7 cellular contexts compared by ENCODE assay signal in the genomic region with DNA sequence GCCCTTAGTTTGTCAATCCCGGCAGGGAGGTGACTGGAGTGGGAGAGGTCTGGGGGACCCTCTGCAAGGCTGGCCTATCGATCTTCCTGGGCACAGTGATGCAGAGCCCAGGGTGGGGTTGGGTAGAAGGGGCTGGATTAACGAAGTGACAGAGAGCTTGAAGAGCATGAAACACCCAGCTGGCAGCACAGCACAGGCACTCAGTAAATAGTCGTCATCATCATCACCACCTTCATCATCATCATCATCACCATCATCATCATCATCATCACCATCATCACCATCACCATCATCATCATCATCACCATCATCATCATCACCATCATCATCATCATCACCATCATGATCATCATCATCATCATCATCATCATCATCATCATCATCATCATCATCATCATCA. TPM values are rescaled to one million over a fixed set of nuclear protein-coding genes. Genes with fewer than 3 reads are reported as not detected.
DNase-seq lines count a peak whose midpoint lies in the region; ATAC-seq, FAIRE-seq and TF ChIP-seq lines count a peak whose summit lies in the region.
"Not testable (repeated sequence)": the region's sequence is repeated elsewhere in the genome, so short reads cannot be mapped to it uniquely, and the experiment has no call there.

No MANE protein-coding gene starts in this region.

- not testable (repeated sequence) for BruUV-seq in K562 (replicated peaks; lab: Mats Ljungman, UMichigan)

- not testable (repeated sequence) for ATAC-seq in K562

- WGBS in K562 (ENCODE audit: insufficient coverage, low coverage, missing lambda C conversion rate): 0% methylated on average over 4 of the region's 4 CpGs
- 85% methylated on average over 4 of the region's 4 CpGs; no CpG with 5 or more reads in 1 of the 2 experiments for WGBS in H1 (ENCODE audit: extremely low coverage in 1 of 2, insufficient coverage in 1 of 2, insufficient read length in 1 of 2, insufficient replicate concordance in 2 of 2, low coverage in 1 of 2, low lambda C conversion rate in 2 of 2, missing lambda C conversion rate in 1 of 2), 2 experiments
- WGBS in neuronal stem cell (ENCODE audit: extremely low coverage in 2 of 2, insufficient read length in 2 of 2, insufficient replicate concordance in 1 of 2), 2 donors: no CpG with 5 or more reads among the region's 4 CpGs
- 83 to 98% (median 88%) methylated on average over 4 of the region's 4 CpGs for WGBS in spleen, 5 donors

- not testable (repeated sequence) for H4K5ac ChIP-seq in H1 (ENCODE audit: insufficient read length, low read depth, low read length)

- H3K4me2 ChIP-seq in BLaER1: peak overlapping the region; percentile 66
- not testable (repeated sequence) for H3K4me2 ChIP-seq in K562 (ENCODE audit: insufficient read depth, low read length); H1 (ENCODE audit: insufficient read depth in 1 of 2, low read depth in 2 of 2, low read length in 2 of 2); neuronal stem cell (ENCODE audit: insufficient read depth, low read length, poor library complexity, severe bottlenecking)

- not testable (repeated sequence) for H3K4me3 ChIP-seq in BLaER1; K562; H1 (ENCODE audit: extremely low read depth in 1 of 4, insufficient read depth in 2 of 4, low read depth in 3 of 4, low read length in 4 of 4); neuronal stem cell (ENCODE audit: low read length in 2 of 2); spleen

- not testable (repeated sequence) for H2BK120ac ChIP-seq in H1 (replicated peaks; ENCODE audit: low read depth, low read length); neuronal stem cell (ENCODE audit: low read depth, low read length)

- H2AK5ac ChIP-seq in H1 (ENCODE audit: low read depth, low read length); neuronal stem cell (ENCODE audit: low read depth, low read length): not testable (repeated sequence)

- H3K9me3 ChIP-seq in BLaER1; K562 (replicated peaks; ENCODE audit: control insufficient read depth, insufficient read depth, low read depth, low read length); H1 (ENCODE audit: insufficient read depth in 2 of 2, low read depth in 1 of 2, low read length in 1 of 2); neuronal stem cell (replicated peaks in 1 of 2; ENCODE audit: control insufficient read depth in 2 of 2, insufficient read depth in 1 of 2, low read depth in 1 of 2, low read length in 2 of 2); spleen: not testable (repeated sequence)

- POLR2A ChIA-PET in K562 (lab: Yijun Ruan, JAX): interaction anchor here (0.5 kb wide), 1 partner anchor 122 kb away, joined by 3 read pairs; no protein-coding TSS in a partner anchor
- POLR2A ChIA-PET in H1 (lab: Charles Lee; ENCODE audit: partially characterized antibody): interaction anchor here (1.1 kb wide), 1 partner anchor 24 kb away, joined by 3 read pairs; no protein-coding TSS in a partner anchor

- not testable (repeated sequence) for H3K9ac ChIP-seq in BLaER1; K562 (ENCODE audit: insufficient read depth in 1 of 2, low read depth in 2 of 2, low read length in 2 of 2); H1 (replicated peaks in 1 of 4; ENCODE audit: extremely low read depth in 1 of 4, low read depth in 3 of 4, low read length in 3 of 4); neuronal stem cell (ENCODE audit: low read depth, low read length, poor library complexity)

- TF ChIP-seq CTCF in GM13976 (IDR thresholded peaks at IDR 0.05; ENCODE audit: borderline replicate concordance, control extremely low read depth, extremely low read depth, insufficient read depth, missing control alignments); K562 (IDR thresholded peaks at IDR 0.05 in 2 of 3, conservative IDR thresholded peaks at IDR 0.05 in 1 of 3; ENCODE audit: insufficient read depth in 2 of 3, low read depth in 1 of 3, low read length in 3 of 3); H1 (IDR thresholded peaks at IDR 0.05; ENCODE audit: control extremely low read depth in 1 of 3, insufficient read depth in 1 of 3, low read depth in 1 of 3, low read length in 3 of 3); spleen (IDR thresholded peaks at IDR 0.05 in 8 of 11, conservative IDR thresholded peaks at IDR 0.05 in 3 of 11): not testable (repeated sequence)

- DNase-seq in GM13976 (ENCODE audit: low spot score): peak; percentile 12
- not testable (repeated sequence) for DNase-seq in HTR-8/SVneo (ENCODE audit: insufficient read length, low spot score); K562 (ENCODE audit: extremely low read depth in 1 of 4, low spot score in 3 of 4); H1 (ENCODE audit: low read depth in 1 of 2, low spot score in 2 of 2); neuronal stem cell (ENCODE audit: low spot score)
- DNase-seq in spleen: peak; percentile 28

- H4K8ac ChIP-seq in H1 (ENCODE audit: extremely low read depth, insufficient read depth, low read length); neuronal stem cell (ENCODE audit: low read depth, low read length): not testable (repeated sequence)

- not testable (repeated sequence) for H3K27ac ChIP-seq in BLaER1; K562 (ENCODE audit: extremely low read depth, low read depth, low read length); H1 (ENCODE audit: low read depth, low read length); neuronal stem cell (replicated peaks; ENCODE audit: low read length); spleen

- not testable (repeated sequence) for H3K14ac ChIP-seq in H1 (ENCODE audit: insufficient read length); neuronal stem cell (ENCODE audit: low read length)

- not testable (repeated sequence) for H3K23me2 ChIP-seq in H1 (ENCODE audit: low read depth, low read length)

- H3K79me1 ChIP-seq in H1 (ENCODE audit: low read depth, low read length); neuronal stem cell (ENCODE audit: low read depth, low read length): not testable (repeated sequence)

- TF ChIP-seq RAD21 in K562 (CRISPR knock-in tag; conservative IDR thresholded peaks at IDR 0.05 in 1 of 2, IDR thresholded peaks at IDR 0.05 in 1 of 2); H1 (IDR thresholded peaks at IDR 0.05 in 1 of 2, conservative IDR thresholded peaks at IDR 0.05 in 1 of 2; ENCODE audit: low read depth in 2 of 2, low read length in 2 of 2): not testable (repeated sequence)

- not testable (repeated sequence) for H2AFZ ChIP-seq in K562 (ENCODE audit: low read depth, low read length); H1 (ENCODE audit: low read length); neuronal stem cell (ENCODE audit: low read length)

- H2BK5ac ChIP-seq in H1 (ENCODE audit: low read depth, low read length); neuronal stem cell (ENCODE audit: low read length): not testable (repeated sequence)

- not testable (repeated sequence) for H4K20me1 ChIP-seq in BLaER1; H1 (replicated peaks in 1 of 2; ENCODE audit: control insufficient read depth in 1 of 2, insufficient read depth in 2 of 2, low read length in 2 of 2)
- peaks cover 10% of the 10 kb centered on the region for H4K20me1 ChIP-seq in K562 (replicated peaks; ENCODE audit: control insufficient read depth, insufficient read depth, low read length)

- H3K4me1 ChIP-seq in BLaER1: peaks cover 15% of the 10 kb centered on the region
- not testable (repeated sequence) for H3K4me1 ChIP-seq in K562 (replicated peaks in 1 of 2; ENCODE audit: control insufficient read depth in 2 of 2, insufficient read depth in 2 of 2, low read length in 2 of 2); H1 (replicated peaks in 1 of 4; ENCODE audit: control insufficient read depth in 3 of 4, insufficient read depth in 4 of 4, low read length in 3 of 4); neuronal stem cell (ENCODE audit: control insufficient read depth in 2 of 2, insufficient read depth in 1 of 2, low read depth in 1 of 2, low read length in 2 of 2)
- H3K4me1 ChIP-seq in spleen: peaks cover 0 to 13% (median 5%) of the 10 kb centered on the region in 6 donors

- peak overlapping the region; percentile 2 for H3K56ac ChIP-seq in H1 (replicated peaks; ENCODE audit: insufficient read length, low read depth, low read length)

- not testable (repeated sequence) for H3K27me3 ChIP-seq in BLaER1; H1 (replicated peaks in 1 of 4; ENCODE audit: control insufficient read depth in 3 of 4, extremely low read depth in 1 of 4, insufficient read depth in 3 of 4, low read length in 3 of 4)
- H3K27me3 ChIP-seq in K562 (ENCODE audit: control insufficient read depth in 2 of 2, insufficient read depth in 2 of 2, low read length in 2 of 2) (peaks cover 24 to 44% of the 10 kb centered on the region in 2 experiments; a peak in 4 of 5 replicates), neuronal stem cell (ENCODE audit: control insufficient read depth in 3 of 3, insufficient read depth in 3 of 3, low read depth in 1 of 3, low read length in 3 of 3) (peaks cover 0 to 22% (median 0%) of the 10 kb centered on the region in 3 experiments), spleen (replicated peaks in 1 of 7) (peaks cover 0 to 65% (median 12%) of the 10 kb centered on the region in 7 donors)

- H3K23ac ChIP-seq in H1 (ENCODE audit: insufficient read length); neuronal stem cell (ENCODE audit: low read depth, low read length, poor library complexity): not testable (repeated sequence)

- CTCF ChIA-PET in K562 (lab: Yijun Ruan, JAX; ENCODE audit: low intra/inter-chr PET ratio): not testable (repeated sequence)
- CTCF ChIA-PET in H1 (lab: Charles Lee; ENCODE audit: partially characterized antibody): interaction anchor here (1.4 to 6.7 kb wide), 2 partner anchors 23 to 58 kb away, joined by 5 to 36 read pairs; no protein-coding TSS in a partner anchor

- in situ Hi-C loops in GM13976 (cut with MboI; ENCODE audit: low sequenced_read_pairs, unreplicated experiment); K562 (cut with MboI): not testable (repeated sequence)

- not testable (repeated sequence) for H3K4ac ChIP-seq in H1 (replicated peaks; ENCODE audit: insufficient read length, low read depth, low read length); neuronal stem cell (ENCODE audit: low read length)

- peak; percentile 57 for FAIRE-seq in HTR-8/SVneo (lab: Jason Lieb, UNC)
- not testable (repeated sequence) for FAIRE-seq in K562 (lab: Jason Lieb, UNC); H1 (lab: Jason Lieb, UNC)

- H3K9me1 ChIP-seq in K562 (ENCODE audit: control insufficient read depth, insufficient read depth, low read length): not testable (repeated sequence)

- TF ChIP-seq EP300 in K562 (IDR thresholded peaks at IDR 0.05; ENCODE audit: low read length); H1 (IDR thresholded peaks at IDR 0.05; ENCODE audit: borderline replicate concordance in 1 of 2, low read depth in 2 of 2, low read length in 2 of 2): not testable (repeated sequence)

- H2BK12ac ChIP-seq in H1 (ENCODE audit: low read depth, low read length); neuronal stem cell (ENCODE audit: low read length): not testable (repeated sequence)

- H3K79me2 ChIP-seq in K562 (ENCODE audit: control insufficient read depth, insufficient read depth, low read length); H1 (ENCODE audit: control insufficient read depth in 1 of 2, insufficient read depth in 2 of 2, low read length in 2 of 2): not testable (repeated sequence)

- not testable (repeated sequence) for H3K18ac ChIP-seq in H1 (ENCODE audit: extremely low read depth, low read length); neuronal stem cell (ENCODE audit: low read length)

- H2BK20ac ChIP-seq in H1 (ENCODE audit: low read length): not testable (repeated sequence)

- not testable (repeated sequence) for H2BK15ac ChIP-seq in H1 (ENCODE audit: low read length)
- peak overlapping the region; percentile 9 for H2BK15ac ChIP-seq in neuronal stem cell (ENCODE audit: low read length)

- not testable (repeated sequence) for TF ChIP-seq POLR2A in K562 (conservative IDR thresholded peaks at IDR 0.05); H1 (IDR thresholded peaks at IDR 0.05; ENCODE audit: control extremely low read depth in 1 of 2, low read depth in 2 of 2, low read length in 2 of 2); spleen (IDR thresholded peaks at IDR 0.05)

- intact Hi-C loops in K562 (cut with micrococcal nuclease); spleen (cut with DNase I; ENCODE audit: low total_unique reads): not testable (repeated sequence)

- H3K36me3 ChIP-seq in BLaER1; K562 (ENCODE audit: control insufficient read depth, insufficient read depth, low read length); H1 (ENCODE audit: control insufficient read depth in 2 of 4, insufficient read depth in 4 of 4, low read length in 3 of 4); neuronal stem cell (replicated peaks in 1 of 2; ENCODE audit: control insufficient read depth in 2 of 2, insufficient read depth in 2 of 2, low read length in 2 of 2); spleen: not testable (repeated sequence)

- not testable (repeated sequence) for H4K91ac ChIP-seq in H1 (replicated peaks; ENCODE audit: insufficient read length, low read length); neuronal stem cell (ENCODE audit: low read depth, low read length, poor library complexity)

RNA-seq across cellular contexts. Expression of a gene that starts 54.2 kb away (rescaled TPM):
- total RNA-seq in K562 (2011; cell fraction: chromatin; rRNA removed; ENCODE audit: low replicate concordance): 13.6 and 28.0 TPM in 2 replicates
- total RNA-seq in K562 (2011; cell fraction: nucleolus; rRNA removed): 26.3 and 29.6 TPM in 2 replicates
- 11.0 and 15.7 TPM in 2 replicates for total RNA-seq in K562 (2011; cell fraction: nucleoplasm; rRNA removed)
- 42.3 and 42.4 TPM in 2 replicates for total RNA-seq in K562 (2014; rRNA removed)
- 4.4 and 4.7 TPM in 2 replicates for total RNA-seq in K562 (2014; rRNA removed; fragmentation: Illumina TruSeq; extraction: Trizol)
- total RNA-seq in K562 (2015; rRNA removed; fragmentation: Illumina TruSeq; extraction: Trizol): 13.5 and 14.7 TPM in 2 replicates
- 48.5 and 50.5 TPM in 2 replicates for total RNA-seq in K562 (2021)
- polyA plus RNA-seq in K562 (2011; rRNA removed): 7.8 and 13.5 TPM in 2 replicates
- 12.6 and 29.1 TPM in 2 replicates for polyA plus RNA-seq in K562 (2011; cell fraction: cytosol; rRNA removed)
- 23.9 and 38.8 TPM in 2 replicates for polyA plus RNA-seq in K562 (2011; cell fraction: nucleus; rRNA removed)
- 22.9 and 60.2 TPM in 2 replicates for polyA plus RNA-seq in K562 (2012)
- 10.0 and 16.4 TPM in 2 replicates for polyA plus RNA-seq in K562 (2014; fragmentation: Illumina TruSeq; extraction: Trizol)
- 1 to 10 TPM in 1 of 2 experiments, under 1 TPM in 1; 0.98 to 1.1 TPM for polyA plus RNA-seq in K562 (2014; fragmentation: Nextera tagmentation; extraction: Ambion mirVana)
- 34.8 and 40.7 TPM in 2 replicates for polyA plus RNA-seq in K562 (2014; rRNA removed)
- polyA minus RNA-seq in K562 (2011; rRNA and poly(A)+ RNA removed): 7.2 and 7.6 TPM in 2 replicates
- 18.7 and 24.1 TPM in 2 replicates for polyA minus RNA-seq in K562 (2011; cell fraction: cytosol; rRNA and poly(A)+ RNA removed)
- polyA minus RNA-seq in K562 (2011; cell fraction: nucleus; rRNA and poly(A)+ RNA removed): 12.4 and 16.4 TPM in 2 replicates
- 3.2 and 4.0 TPM in 2 replicates for total RNA-seq in H1 (2021; fragmentation: NEBNext Ultra II Directional; extraction: Animal tissue kit (Norgen Biotek cat#: 25700))
- 1.8 and 3.6 TPM in 2 replicates for polyA plus RNA-seq in H1 (2011; rRNA removed)
- polyA plus RNA-seq in H1 (2011; cell fraction: cytosol; rRNA removed): 3.5 TPM
- polyA plus RNA-seq in H1 (2011; cell fraction: nucleus; rRNA removed): 5.3 TPM
- 0.79 to 2.9 TPM (median 2.4 TPM) in 4 replicates for polyA plus RNA-seq in H1 (2012, experiment 1 of 2)
- 1.8 TPM for polyA plus RNA-seq in H1 (2012, experiment 2 of 2)
- 2.0 TPM for polyA plus RNA-seq in H1 (2013, experiment 1 of 2)
- 1.9 TPM for polyA plus RNA-seq in H1 (2013, experiment 2 of 2)
- 1.9 and 3.6 TPM in 2 replicates for polyA minus RNA-seq in H1 (2011; rRNA and poly(A)+ RNA removed)
- 13.8 TPM for polyA minus RNA-seq in H1 (2011; cell fraction: cytosol; rRNA and poly(A)+ RNA removed)
- 6.5 TPM for polyA minus RNA-seq in H1 (2011; cell fraction: nucleus; rRNA and poly(A)+ RNA removed)
- polyA plus RNA-seq in neuronal stem cell (2013, experiment 1 of 2): 10.0 TPM
- 10.0 TPM for polyA plus RNA-seq in neuronal stem cell (2013, experiment 2 of 2)
- 10 to 100 TPM; 23.4 to 48.0 (median 27.9) TPM for total RNA-seq in spleen
- 10 to 100 TPM; 12.3 to 19.0 (median 13.2) TPM for polyA plus RNA-seq in spleen
